ENCODE assay signal across 20 cellular contexts in the genomic region with DNA sequence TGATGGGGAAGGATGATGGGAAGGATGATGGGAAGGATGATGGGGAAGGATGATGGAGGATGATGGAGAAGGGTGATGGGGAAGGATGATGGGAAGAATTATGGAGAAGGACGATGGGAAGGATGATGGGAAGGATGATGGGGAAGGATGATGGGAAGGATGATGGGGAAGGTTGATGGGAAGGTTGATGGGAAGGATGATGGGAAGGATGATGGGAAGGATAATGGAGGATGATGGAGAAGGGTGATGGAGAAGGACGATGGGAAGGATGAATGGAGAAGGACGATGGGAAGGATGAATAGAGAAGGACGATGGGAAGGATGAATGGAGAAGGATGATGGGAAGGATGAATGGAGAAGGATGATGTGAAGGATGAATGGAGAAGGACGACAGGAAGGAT. TPM values are rescaled to one million over a fixed set of nuclear protein-coding genes. Genes with fewer than 3 reads are reported as not detected.
DNase-seq lines count a peak whose midpoint lies in the region; ATAC-seq and TF ChIP-seq lines count a peak whose summit lies in the region.
"Had no signal": no experiment of that assay in that cellular context is flagged by ENCODE, and none has a peak within 500 bp of the region (broad histone marks: within the 10 kb centered on the region; RNA-seq: fewer than 3 reads in every experiment).

No MANE protein-coding gene starts in this region.

- no peak for TF ChIP-seq CTCF in activated CD8-positive, alpha-beta T cell treated with anti-CD3 and anti-CD28 coated beads for 36 hours (IDR thresholded peaks at IDR 0.05)
- no peak for TF ChIP-seq CTCF in HEK293 (tag by site-specific recombination; IDR thresholded peaks at IDR 0.05)
- no peak for TF ChIP-seq CTCF in nephron progenitor cell (IDR thresholded peaks at IDR 0.05)

- no peaks in the 10 kb centered on the region for H3K36me3 ChIP-seq in HEK293 (ENCODE audit: control insufficient read depth in 2 of 2, insufficient read depth in 1 of 2, low read length in 2 of 2)
- H3K36me3 ChIP-seq: BLaER1, Peyer's patch had no signal

- no peak overlapping the region for H3K27ac ChIP-seq in HEK293 (ENCODE audit: extremely low read depth, low read depth, low read length)
- H3K27ac ChIP-seq: BLaER1, KMS-11, Peyer's patch had no signal

- ATAC-seq in activated CD8-positive, alpha-beta T cell treated with anti-CD3 and anti-CD28 coated beads, Interleukin-2, amount 10 ng/mL, durations not matched to agents 7 days and 5 days, result no peak
- ATAC-seq in activated CD8-positive, alpha-beta T cell treated with anti-CD3 and anti-CD28 coated beads for 36 hours, result no peak
- ATAC-seq in activated naive CD8-positive, alpha-beta T cell treated with anti-CD3 and anti-CD28 coated beads, Interleukin-2, amount 10 ng/mL, durations not matched to agents 7 days and 5 days (ENCODE audit: low read depth), result no peak
- ATAC-seq in activated CD8-positive, alpha-beta memory T cell treated with anti-CD3 and anti-CD28 coated beads, Interleukin-2, amount 10 ng/mL, durations not matched to agents 7 days and 5 days, result no peak
- ATAC-seq in GM19455 (IDR thresholded peaks at IDR 0.05; ENCODE audit: unreplicated experiment), result no peak

- intact Hi-C loops in activated CD8-positive, alpha-beta T cell treated with anti-CD3 and anti-CD28 coated beads for 36 hours (cut with micrococcal nuclease), result no loop called here

- peaks cover 7% of the 10 kb centered on the region for H3K36me3 Mint-ChIP-seq in activated CD8-positive, alpha-beta T cell treated with anti-CD3 and anti-CD28 coated beads, Interleukin-2, amount 10 ng/mL, durations not matched to agents 7 days and 5 days (ENCODE audit: low read depth)
- H3K36me3 Mint-ChIP-seq in activated CD8-positive, alpha-beta T cell treated with anti-CD3 and anti-CD28 coated beads for 36 hours (ENCODE audit: low read depth), result peaks cover 3% of the 10 kb centered on the region
- H3K36me3 Mint-ChIP-seq in activated naive CD8-positive, alpha-beta T cell treated with anti-CD3 and anti-CD28 coated beads, Interleukin-2, amount 10 ng/mL, durations not matched to agents 7 days and 5 days, result peaks cover 12% of the 10 kb centered on the region
- H3K36me3 Mint-ChIP-seq in nephron progenitor cell (ENCODE audit: low read depth), result peaks cover 5% of the 10 kb centered on the region
- H3K36me3 Mint-ChIP-seq in activated CD8-positive, alpha-beta memory T cell treated with anti-CD3 and anti-CD28 coated beads, Interleukin-2, amount 10 ng/mL, durations not matched to agents 7 days and 5 days, result peaks cover 10% of the 10 kb centered on the region
- H3K36me3 Mint-ChIP-seq: CD4-positive, alpha-beta memory T cell had no signal

- H3K4me3 ChIP-seq in HEK293 (ENCODE audit: low read depth, low read length), result no peak overlapping the region
- H3K4me3 ChIP-seq: BLaER1, Peyer's patch had no signal

- peaks cover 10% of the 10 kb centered on the region for H3K9me3 Mint-ChIP-seq in activated CD8-positive, alpha-beta T cell treated with anti-CD3 and anti-CD28 coated beads, Interleukin-2, amount 10 ng/mL, durations not matched to agents 7 days and 5 days (ENCODE audit: insufficient read depth)
- H3K9me3 Mint-ChIP-seq in activated CD8-positive, alpha-beta T cell treated with anti-CD3 and anti-CD28 coated beads for 36 hours, result peaks cover 18% of the 10 kb centered on the region
- H3K9me3 Mint-ChIP-seq in activated naive CD8-positive, alpha-beta T cell treated with anti-CD3 and anti-CD28 coated beads, Interleukin-2, amount 10 ng/mL, durations not matched to agents 7 days and 5 days, result peaks cover 19% of the 10 kb centered on the region
- H3K9me3 Mint-ChIP-seq in nephron progenitor cell, result peaks cover 58% of the 10 kb centered on the region
- H3K9me3 Mint-ChIP-seq in activated CD8-positive, alpha-beta memory T cell treated with anti-CD3 and anti-CD28 coated beads, Interleukin-2, amount 10 ng/mL, durations not matched to agents 7 days and 5 days (ENCODE audit: low read depth), result peaks cover 20% of the 10 kb centered on the region

- peak overlapping the region; percentile 62 for H3K27ac Mint-ChIP-seq in activated CD8-positive, alpha-beta T cell treated with anti-CD3 and anti-CD28 coated beads, Interleukin-2, amount 10 ng/mL, durations not matched to agents 7 days and 5 days
- H3K27ac Mint-ChIP-seq in activated CD8-positive, alpha-beta T cell treated with anti-CD3 and anti-CD28 coated beads for 36 hours, result no peak overlapping the region
- H3K27ac Mint-ChIP-seq in activated naive CD8-positive, alpha-beta T cell treated with anti-CD3 and anti-CD28 coated beads, Interleukin-2, amount 10 ng/mL, durations not matched to agents 7 days and 5 days, result peak overlapping the region; percentile 72
- peak overlapping the region; percentile 26 for H3K27ac Mint-ChIP-seq in nephron progenitor cell
- no peak overlapping the region for H3K27ac Mint-ChIP-seq in activated CD8-positive, alpha-beta memory T cell treated with anti-CD3 and anti-CD28 coated beads, Interleukin-2, amount 10 ng/mL, durations not matched to agents 7 days and 5 days

- CTCF ChIA-PET in activated CD8-positive, alpha-beta T cell treated with anti-CD3 and anti-CD28 coated beads, Interleukin-2, amount 10 ng/mL, durations not matched to agents 7 days and 5 days (lab: Charles Lee), result no interaction called here
- CTCF ChIA-PET in activated CD8-positive, alpha-beta T cell treated with anti-CD3 and anti-CD28 coated beads for 36 hours (lab: Charles Lee), result no interaction called here
- CTCF ChIA-PET in HEK293 (lab: Yijun Ruan, JAX), result no interaction called here
- CTCF ChIA-PET in activated CD8-positive, alpha-beta memory T cell treated with anti-CD3 and anti-CD28 coated beads, Interleukin-2, amount 10 ng/mL, durations not matched to agents 7 days and 5 days (lab: Charles Lee), result no interaction called here

- H3K4me1 Mint-ChIP-seq in activated CD8-positive, alpha-beta T cell treated with anti-CD3 and anti-CD28 coated beads, Interleukin-2, amount 10 ng/mL, durations not matched to agents 7 days and 5 days (ENCODE audit: low read depth), result no peaks in the 10 kb centered on the region
- H3K4me1 Mint-ChIP-seq in activated CD8-positive, alpha-beta T cell treated with anti-CD3 and anti-CD28 coated beads for 36 hours (ENCODE audit: low read depth), result peaks cover 18% of the 10 kb centered on the region
- H3K4me1 Mint-ChIP-seq in activated naive CD8-positive, alpha-beta T cell treated with anti-CD3 and anti-CD28 coated beads, Interleukin-2, amount 10 ng/mL, durations not matched to agents 7 days and 5 days, result peaks cover 2% of the 10 kb centered on the region
- H3K4me1 Mint-ChIP-seq in nephron progenitor cell, result peaks cover 32% of the 10 kb centered on the region
- no peaks in the 10 kb centered on the region for H3K4me1 Mint-ChIP-seq in activated CD8-positive, alpha-beta memory T cell treated with anti-CD3 and anti-CD28 coated beads, Interleukin-2, amount 10 ng/mL, durations not matched to agents 7 days and 5 days

- no peaks in the 10 kb centered on the region for H3K4me1 ChIP-seq in HEK293 (ENCODE audit: control insufficient read depth, insufficient read depth, low read length)
- H3K4me1 ChIP-seq: BLaER1, Peyer's patch had no signal

- DNase-seq in activated CD8-positive, alpha-beta T cell treated with anti-CD3 and anti-CD28 coated beads, Interleukin-2, amount 10 ng/mL, durations not matched to agents 7 days and 5 days, result no peak
- no peak for DNase-seq in activated CD8-positive, alpha-beta T cell treated with anti-CD3 and anti-CD28 coated beads for 36 hours
- DNase-seq in activated naive CD8-positive, alpha-beta T cell treated with anti-CD3 and anti-CD28 coated beads, Interleukin-2, amount 10 ng/mL, durations not matched to agents 7 days and 5 days, result no peak
- DNase-seq in nephron progenitor cell (no peak), G401 (ENCODE audit: low spot score) (no peak)
- DNase-seq in activated CD8-positive, alpha-beta memory T cell treated with anti-CD3 and anti-CD28 coated beads, Interleukin-2, amount 10 ng/mL, durations not matched to agents 7 days and 5 days, result no peak
- DNase-seq: CD4-positive, alpha-beta memory T cell; DMS79; GOT3; NCI-H1417; NCI-H187; NCI-H2107; NCI-H510A; NCI-H748 treated with DMSO at 0.1 percent for 48 hours; NK-92 treated with Interleukin-12 subunit alpha and Interleukin-12 subunit beta, amount 100 ng/mL, for 24 hours; Peyer's patch had no signal

- POLR2A ChIA-PET in activated CD8-positive, alpha-beta T cell treated with anti-CD3 and anti-CD28 coated beads, Interleukin-2, amount 10 ng/mL, durations not matched to agents 7 days and 5 days (lab: Charles Lee), result no interaction called here
- POLR2A ChIA-PET in activated CD8-positive, alpha-beta T cell treated with anti-CD3 and anti-CD28 coated beads for 36 hours (lab: Charles Lee), result no interaction called here
- POLR2A ChIA-PET in HEK293 (lab: Yijun Ruan, JAX), result no interaction called here
- POLR2A ChIA-PET in activated naive CD8-positive, alpha-beta T cell treated with anti-CD3 and anti-CD28 coated beads, Interleukin-2, amount 10 ng/mL, durations not matched to agents 7 days and 5 days (lab: Charles Lee), result no interaction called here

- H3K27me3 Mint-ChIP-seq in activated CD8-positive, alpha-beta T cell treated with anti-CD3 and anti-CD28 coated beads, Interleukin-2, amount 10 ng/mL, durations not matched to agents 7 days and 5 days (ENCODE audit: low read depth), result no peaks in the 10 kb centered on the region
- no peaks in the 10 kb centered on the region for H3K27me3 Mint-ChIP-seq in activated CD8-positive, alpha-beta T cell treated with anti-CD3 and anti-CD28 coated beads for 36 hours
- H3K27me3 Mint-ChIP-seq in activated naive CD8-positive, alpha-beta T cell treated with anti-CD3 and anti-CD28 coated beads, Interleukin-2, amount 10 ng/mL, durations not matched to agents 7 days and 5 days, result no peaks in the 10 kb centered on the region
- H3K27me3 Mint-ChIP-seq in nephron progenitor cell (ENCODE audit: low read depth, poor library complexity), result peaks cover 17% of the 10 kb centered on the region
- H3K27me3 Mint-ChIP-seq in activated CD8-positive, alpha-beta memory T cell treated with anti-CD3 and anti-CD28 coated beads, Interleukin-2, amount 10 ng/mL, durations not matched to agents 7 days and 5 days, result no peaks in the 10 kb centered on the region

- H3K4me3 Mint-ChIP-seq in activated CD8-positive, alpha-beta T cell treated with anti-CD3 and anti-CD28 coated beads, Interleukin-2, amount 10 ng/mL, durations not matched to agents 7 days and 5 days, result no peak overlapping the region
- H3K4me3 Mint-ChIP-seq in activated CD8-positive, alpha-beta T cell treated with anti-CD3 and anti-CD28 coated beads for 36 hours, result no peak overlapping the region
- no peak overlapping the region for H3K4me3 Mint-ChIP-seq in activated naive CD8-positive, alpha-beta T cell treated with anti-CD3 and anti-CD28 coated beads, Interleukin-2, amount 10 ng/mL, durations not matched to agents 7 days and 5 days
- H3K4me3 Mint-ChIP-seq in nephron progenitor cell, result no peak overlapping the region
- no peak overlapping the region for H3K4me3 Mint-ChIP-seq in activated CD8-positive, alpha-beta memory T cell treated with anti-CD3 and anti-CD28 coated beads, Interleukin-2, amount 10 ng/mL, durations not matched to agents 7 days and 5 days

- H3K9me3 ChIP-seq in HEK293 (ENCODE audit: control insufficient read depth, insufficient read depth, low read depth, low read length), result no peaks in the 10 kb centered on the region
- H3K9me3 ChIP-seq: Peyer's patch had no signal

- in situ Hi-C loops in G401 (cut with HindIII; ENCODE audit: low sequenced_read_pairs), result no loop called here

RNA-seq across cellular contexts. Expression of a gene that starts 13.5 kb away (rescaled TPM):
- not detected for total RNA-seq in activated CD8-positive, alpha-beta T cell treated with anti-CD3 and anti-CD28 coated beads, Interleukin-2, amount 10 ng/mL, durations not matched to agents 7 days and 5 days
- total RNA-seq in activated CD8-positive, alpha-beta T cell treated with anti-CD3 and anti-CD28 coated beads for 36 hours, result under 1 TPM; 0.13 to 0.25 TPM
- not detected for total RNA-seq in activated naive CD8-positive, alpha-beta T cell treated with anti-CD3 and anti-CD28 coated beads, Interleukin-2, amount 10 ng/mL, durations not matched to agents 7 days and 5 days
- not detected for total RNA-seq in activated CD8-positive, alpha-beta memory T cell treated with anti-CD3 and anti-CD28 coated beads, Interleukin-2, amount 10 ng/mL, durations not matched to agents 7 days and 5 days
- total RNA-seq in G401 (2014; rRNA removed; shearing (Covaris generic)), result 6.0 and 11.9 TPM in 2 replicates
- total RNA-seq: CD4-positive, alpha-beta memory T cell had no signal

RNA-seq across cellular contexts. Expression of a gene that starts 50.9 kb away (rescaled TPM):
- 10 to 100 TPM; 21.6 to 23.1 TPM for total RNA-seq in activated CD8-positive, alpha-beta T cell treated with anti-CD3 and anti-CD28 coated beads, Interleukin-2, amount 10 ng/mL, durations not matched to agents 7 days and 5 days
- total RNA-seq in activated CD8-positive, alpha-beta T cell treated with anti-CD3 and anti-CD28 coated beads for 36 hours, result 10 to 100 TPM; 20.0 to 20.4 TPM
- 10 to 100 TPM; 23.4 to 24.9 TPM for total RNA-seq in activated naive CD8-positive, alpha-beta T cell treated with anti-CD3 and anti-CD28 coated beads, Interleukin-2, amount 10 ng/mL, durations not matched to agents 7 days and 5 days
- total RNA-seq in activated CD8-positive, alpha-beta memory T cell treated with anti-CD3 and anti-CD28 coated beads, Interleukin-2, amount 10 ng/mL, durations not matched to agents 7 days and 5 days, result 10 to 100 TPM; 21.6 to 23.8 TPM
- 19.2 and 82.6 TPM in 2 replicates for total RNA-seq in G401 (2014; rRNA removed; shearing (Covaris generic))

Comparison
In these comparisons a context has a peak if more than half of its experiments do, and no peak if none do; other contexts are left out.
1. H3K27ac Mint-ChIP-seq: peak in activated CD8-positive, alpha-beta T cell treated with anti-CD3 and anti-CD28 coated beads, Interleukin-2, amount 10 ng/mL, durations not matched to agents 7 days and 5 days (single experiment), activated naive CD8-positive, alpha-beta T cell treated with anti-CD3 and anti-CD28 coated beads, Interleukin-2, amount 10 ng/mL, durations not matched to agents 7 days and 5 days (single experiment) and nephron progenitor cell (single experiment); none in activated CD8-positive, alpha-beta T cell treated with anti-CD3 and anti-CD28 coated beads for 36 hours (single experiment) and activated CD8-positive, alpha-beta memory T cell treated with anti-CD3 and anti-CD28 coated beads, Interleukin-2, amount 10 ng/mL, durations not matched to agents 7 days and 5 days (single experiment).